Comparison of ENCODE assay signal across 17 cellular contexts in the genomic region with DNA sequence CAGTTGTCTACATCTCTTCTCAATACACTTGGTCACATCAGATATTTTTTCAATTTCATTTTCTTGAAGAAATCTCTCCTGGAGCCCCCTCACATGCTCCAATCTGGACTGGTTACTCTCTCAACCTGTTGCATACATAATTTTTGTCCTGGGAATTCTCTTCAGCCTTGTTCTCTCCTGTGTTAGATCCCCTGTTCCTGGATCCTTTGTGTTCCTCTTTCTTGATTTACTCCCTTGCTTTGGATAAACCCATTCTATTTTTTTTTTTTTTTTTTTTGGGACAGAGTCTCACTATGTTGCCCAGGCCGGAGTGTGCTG. TPM values are rescaled to one million over a fixed set of nuclear protein-coding genes. Genes with fewer than 3 reads are reported as not detected.
DNase-seq lines count a peak whose midpoint lies in the region; ATAC-seq and TF ChIP-seq lines count a peak whose summit lies in the region.
"Had no signal": no experiment of that assay in that cellular context is flagged by ENCODE, and none has a peak within 500 bp of the region (broad histone marks: within the 10 kb centered on the region; RNA-seq: fewer than 3 reads in every experiment).

No MANE protein-coding gene starts in this region.

- no peak overlapping the region for H3K4me3 Mint-ChIP-seq in activated naive CD4-positive, alpha-beta T cell treated with anti-CD3 and anti-CD28 coated beads, Interleukin-2, amount 50 U/mL, for 24 hours
- H3K4me3 Mint-ChIP-seq in nephron progenitor cell = no peak overlapping the region
- H3K4me3 Mint-ChIP-seq: CD4-positive, alpha-beta memory T cell; GM23338; H9; HFFc6 had no signal

- peaks cover 4% of the 10 kb centered on the region for H3K36me3 Mint-ChIP-seq in activated naive CD4-positive, alpha-beta T cell treated with anti-CD3 and anti-CD28 coated beads, Interleukin-2, amount 50 U/mL, for 24 hours
- peaks cover 26% of the 10 kb centered on the region for H3K36me3 Mint-ChIP-seq in nephron progenitor cell (ENCODE audit: low read depth)
- H3K36me3 Mint-ChIP-seq: CD4-positive, alpha-beta memory T cell had no signal

- WGBS in spleen, 5 donors = 83 to 96% (median 94%) methylated on average over 1 of the region's 1 CpG

- intact Hi-C loops in spleen (cut with DNase I; ENCODE audit: low total_unique reads) = no loop called here

- no peak for DNase-seq in activated naive CD4-positive, alpha-beta T cell (lab: John Stamatoyannopoulos, UW)
- no peak for DNase-seq in left lobe of liver (ENCODE audit: low spot score)
- DNase-seq in nephron progenitor cell = no peak
- no peak for DNase-seq in spleen
- DNase-seq in foreskin fibroblast = no peak
- DNase-seq: 8988T; C1 segment of cervical spinal cord; Calu3; CD4-positive, alpha-beta memory T cell; COR-L47; DMS79 treated with DMSO at 0.1 percent for 48 hours; GF-D8; H9; HFFc6 had no signal

- H3K4me1 Mint-ChIP-seq in activated naive CD4-positive, alpha-beta T cell treated with anti-CD3 and anti-CD28 coated beads, Interleukin-2, amount 50 U/mL, for 24 hours = no peaks in the 10 kb centered on the region
- H3K4me1 Mint-ChIP-seq in nephron progenitor cell = no peaks in the 10 kb centered on the region
- H3K4me1 Mint-ChIP-seq: GM23338, H9 had no signal

- no peak overlapping the region for H3K4me3 ChIP-seq in spleen
- H3K4me3 ChIP-seq in foreskin fibroblast (ENCODE audit: low read depth in 1 of 2, low read length in 2 of 2) = no peak overlapping the region
- H3K4me3 ChIP-seq: GM23338 had no signal

- TF ChIP-seq POLR2A in spleen (IDR thresholded peaks at IDR 0.05) = no peak

- peaks cover 0 to 4% (median 0%) of the 10 kb centered on the region in 6 donors for H3K36me3 ChIP-seq in spleen

- H3K4me1 ChIP-seq in spleen = no peaks in the 10 kb centered on the region

- H3K27me3 Mint-ChIP-seq in activated naive CD4-positive, alpha-beta T cell treated with anti-CD3 and anti-CD28 coated beads, Interleukin-2, amount 50 U/mL, for 24 hours = no peaks in the 10 kb centered on the region
- no peaks in the 10 kb centered on the region for H3K27me3 Mint-ChIP-seq in nephron progenitor cell (ENCODE audit: low read depth, poor library complexity)
- H3K27me3 Mint-ChIP-seq: CD4-positive, alpha-beta memory T cell had no signal

- peak; percentile 50 for ATAC-seq in left lobe of liver
- ATAC-seq: GM23338, HCT116 had no signal

- H3K27ac Mint-ChIP-seq in activated naive CD4-positive, alpha-beta T cell treated with anti-CD3 and anti-CD28 coated beads, Interleukin-2, amount 50 U/mL, for 24 hours = peak overlapping the region; percentile 55
- peak overlapping the region; percentile 23 for H3K27ac Mint-ChIP-seq in nephron progenitor cell
- H3K27ac Mint-ChIP-seq: GM23338, HFFc6 had no signal

- no peak overlapping the region for H3K27ac ChIP-seq in spleen

- no peaks in the 10 kb centered on the region for H3K27me3 ChIP-seq in spleen (replicated peaks in 1 of 7)

- no peaks in the 10 kb centered on the region for H3K9me3 ChIP-seq in spleen

- TF ChIP-seq CTCF in nephron progenitor cell (IDR thresholded peaks at IDR 0.05) = no peak
- TF ChIP-seq CTCF in spleen (IDR thresholded peaks at IDR 0.05 in 8 of 11, conservative IDR thresholded peaks at IDR 0.05 in 3 of 11) = no peak
- TF ChIP-seq CTCF in foreskin fibroblast (IDR thresholded peaks at IDR 0.05; ENCODE audit: low read depth, low read length) = no peak

- no peaks in the 10 kb centered on the region for H3K9me3 Mint-ChIP-seq in activated naive CD4-positive, alpha-beta T cell treated with anti-CD3 and anti-CD28 coated beads, Interleukin-2, amount 50 U/mL, for 24 hours
- H3K9me3 Mint-ChIP-seq in nephron progenitor cell = peaks cover 11% of the 10 kb centered on the region
- H3K9me3 Mint-ChIP-seq: CD4-positive, alpha-beta memory T cell; HFFc6 had no signal

RNA-seq across cellular contexts. Expression of a gene that starts 45.6 kb away (rescaled TPM):
- 257 TPM for total RNA-seq in left lobe of liver
- total RNA-seq in spleen = 10 to 100 TPM; 21.0 to 56.3 (median 40.1) TPM
- polyA plus RNA-seq in spleen = 1 to 10 TPM; 2.1 to 8.3 (median 5.9) TPM
